Comparison of ENCODE assay signal across 1 cellular context in genomic region chr18:13165636-13166423, GRCh38.
TF ChIP-seq lines count a peak whose summit lies in the region.

No MANE protein-coding gene starts in this region.

TF ChIP-seq in GM23338, 12 proteins besides CTCF, POLR2A, EP300 and RAD21 (continued from another document):
- TF ChIP-seq, protein P1, sequence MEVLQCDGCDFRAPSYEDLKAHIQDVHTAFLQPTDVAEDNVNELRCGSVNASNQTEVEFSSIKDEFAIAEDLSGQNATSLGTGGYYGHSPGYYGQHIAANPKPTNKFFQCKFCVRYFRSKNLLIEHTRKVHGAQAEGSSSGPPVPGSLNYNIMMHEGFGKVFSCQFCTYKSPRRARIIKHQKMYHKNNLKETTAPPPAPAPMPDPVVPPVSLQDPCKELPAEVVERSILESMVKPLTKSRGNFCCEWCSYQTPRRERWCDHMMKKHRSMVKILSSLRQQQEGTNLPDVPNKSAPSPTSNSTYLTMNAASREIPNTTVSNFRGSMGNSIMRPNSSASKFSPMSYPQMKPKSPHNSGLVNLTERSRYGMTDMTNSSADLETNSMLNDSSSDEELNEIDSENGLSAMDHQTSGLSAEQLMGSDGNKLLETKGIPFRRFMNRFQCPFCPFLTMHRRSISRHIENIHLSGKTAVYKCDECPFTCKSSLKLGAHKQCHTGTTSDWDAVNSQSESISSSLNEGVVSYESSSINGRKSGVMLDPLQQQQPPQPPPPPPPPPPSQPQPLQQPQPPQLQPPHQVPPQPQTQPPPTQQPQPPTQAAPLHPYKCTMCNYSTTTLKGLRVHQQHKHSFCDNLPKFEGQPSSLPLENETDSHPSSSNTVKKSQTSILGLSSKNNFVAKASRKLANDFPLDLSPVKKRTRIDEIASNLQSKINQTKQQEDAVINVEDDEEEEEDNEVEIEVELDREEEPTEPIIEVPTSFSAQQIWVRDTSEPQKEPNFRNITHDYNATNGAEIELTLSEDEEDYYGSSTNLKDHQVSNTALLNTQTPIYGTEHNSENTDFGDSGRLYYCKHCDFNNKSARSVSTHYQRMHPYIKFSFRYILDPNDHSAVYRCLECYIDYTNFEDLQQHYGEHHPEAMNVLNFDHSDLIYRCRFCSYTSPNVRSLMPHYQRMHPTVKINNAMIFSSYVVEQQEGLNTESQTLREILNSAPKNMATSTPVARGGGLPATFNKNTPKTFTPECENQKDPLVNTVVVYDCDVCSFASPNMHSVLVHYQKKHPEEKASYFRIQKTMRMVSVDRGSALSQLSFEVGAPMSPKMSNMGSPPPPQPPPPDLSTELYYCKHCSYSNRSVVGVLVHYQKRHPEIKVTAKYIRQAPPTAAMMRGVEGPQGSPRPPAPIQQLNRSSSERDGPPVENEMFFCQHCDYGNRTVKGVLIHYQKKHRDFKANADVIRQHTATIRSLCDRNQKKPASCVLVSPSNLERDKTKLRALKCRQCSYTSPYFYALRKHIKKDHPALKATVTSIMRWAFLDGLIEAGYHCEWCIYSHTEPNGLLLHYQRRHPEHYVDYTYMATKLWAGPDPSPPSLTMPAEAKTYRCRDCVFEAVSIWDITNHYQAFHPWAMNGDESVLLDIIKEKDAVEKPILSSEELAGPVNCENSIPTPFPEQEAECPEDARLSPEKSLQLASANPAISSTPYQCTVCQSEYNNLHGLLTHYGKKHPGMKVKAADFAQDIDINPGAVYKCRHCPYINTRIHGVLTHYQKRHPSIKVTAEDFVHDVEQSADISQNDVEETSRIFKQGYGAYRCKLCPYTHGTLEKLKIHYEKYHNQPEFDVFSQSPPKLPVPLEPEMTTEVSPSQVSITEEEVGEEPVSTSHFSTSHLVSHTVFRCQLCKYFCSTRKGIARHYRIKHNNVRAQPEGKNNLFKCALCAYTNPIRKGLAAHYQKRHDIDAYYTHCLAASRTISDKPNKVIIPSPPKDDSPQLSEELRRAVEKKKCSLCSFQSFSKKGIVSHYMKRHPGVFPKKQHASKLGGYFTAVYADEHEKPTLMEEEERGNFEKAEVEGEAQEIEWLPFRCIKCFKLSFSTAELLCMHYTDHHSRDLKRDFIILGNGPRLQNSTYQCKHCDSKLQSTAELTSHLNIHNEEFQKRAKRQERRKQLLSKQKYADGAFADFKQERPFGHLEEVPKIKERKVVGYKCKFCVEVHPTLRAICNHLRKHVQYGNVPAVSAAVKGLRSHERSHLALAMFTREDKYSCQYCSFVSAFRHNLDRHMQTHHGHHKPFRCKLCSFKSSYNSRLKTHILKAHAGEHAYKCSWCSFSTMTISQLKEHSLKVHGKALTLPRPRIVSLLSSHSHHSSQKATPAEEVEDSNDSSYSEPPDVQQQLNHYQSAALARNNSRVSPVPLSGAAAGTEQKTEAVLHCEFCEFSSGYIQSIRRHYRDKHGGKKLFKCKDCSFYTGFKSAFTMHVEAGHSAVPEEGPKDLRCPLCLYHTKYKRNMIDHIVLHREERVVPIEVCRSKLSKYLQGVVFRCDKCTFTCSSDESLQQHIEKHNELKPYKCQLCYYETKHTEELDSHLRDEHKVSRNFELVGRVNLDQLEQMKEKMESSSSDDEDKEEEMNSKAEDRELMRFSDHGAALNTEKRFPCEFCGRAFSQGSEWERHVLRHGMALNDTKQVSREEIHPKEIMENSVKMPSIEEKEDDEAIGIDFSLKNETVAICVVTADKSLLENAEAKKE (CRISPR knock-in tag; IDR thresholded peaks at IDR 0.05) = no peak
- TF ChIP-seq EZH2phosphoT487 (IDR thresholded peaks at IDR 0.05; ENCODE audit: unreplicated experiment) = no peak
TF ChIP-seq in GM23338: peak in this region for 0.
